ENCODE assay signal across 1 cellular context in the genomic region with DNA sequence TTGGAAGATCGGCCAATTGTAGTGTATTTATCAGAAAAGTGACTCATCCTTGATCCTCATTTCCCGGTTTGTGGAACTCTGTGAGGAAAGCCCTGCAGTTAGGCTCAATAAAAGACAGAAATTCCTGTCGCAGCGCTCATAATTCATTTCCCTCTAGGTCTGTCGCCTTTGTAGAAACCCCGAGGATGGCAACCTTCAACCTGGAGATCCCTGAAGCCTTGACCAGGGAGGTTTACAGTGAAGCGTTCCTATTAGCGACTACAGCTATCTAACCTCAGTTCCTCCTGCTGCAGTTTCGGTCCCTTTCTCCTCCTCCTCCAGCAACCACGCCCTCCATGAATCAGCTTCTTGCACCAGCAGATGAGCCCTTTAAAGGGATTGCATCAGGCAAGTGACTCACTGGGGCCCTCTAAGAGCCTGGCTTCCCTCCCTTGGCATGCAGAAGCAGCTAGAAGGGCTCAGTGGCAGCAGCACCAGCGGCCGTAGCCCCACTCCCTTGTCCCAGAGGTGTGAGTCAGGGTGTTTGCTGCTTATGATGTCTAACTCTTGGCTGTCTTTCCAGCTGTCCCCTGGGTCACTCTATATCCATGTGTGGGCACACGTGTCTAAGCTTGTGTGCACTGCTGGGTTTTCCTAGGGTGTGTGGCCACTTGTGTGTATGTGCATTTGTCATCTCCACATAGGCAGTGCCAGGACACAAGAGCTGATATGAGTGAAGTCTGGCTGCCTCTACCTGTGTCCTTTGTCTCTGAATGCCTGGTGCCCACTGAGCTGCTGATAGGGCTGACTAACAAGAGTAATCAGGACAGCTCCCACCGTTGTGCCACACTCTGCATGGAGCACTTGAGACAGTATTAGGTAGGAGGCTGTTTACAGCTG.
TF ChIP-seq lines count a peak whose summit lies in the region.

No MANE protein-coding gene starts in this region.

TF ChIP-seq in HepG2, 621 proteins besides CTCF, POLR2A, EP300 and RAD21 (continued from another document and continues in another):
- no peak for TF ChIP-seq GABPA (IDR thresholded peaks at IDR 0.05; ENCODE audit: low read depth, low read length)
- no peak for TF ChIP-seq GABPA (CRISPR knock-in tag; IDR thresholded peaks at IDR 0.05; ENCODE audit: low read depth)
- TF ChIP-seq ATM (IDR thresholded peaks at IDR 0.05; ENCODE audit: borderline replicate concordance): no peak
- TF ChIP-seq, protein P1, sequence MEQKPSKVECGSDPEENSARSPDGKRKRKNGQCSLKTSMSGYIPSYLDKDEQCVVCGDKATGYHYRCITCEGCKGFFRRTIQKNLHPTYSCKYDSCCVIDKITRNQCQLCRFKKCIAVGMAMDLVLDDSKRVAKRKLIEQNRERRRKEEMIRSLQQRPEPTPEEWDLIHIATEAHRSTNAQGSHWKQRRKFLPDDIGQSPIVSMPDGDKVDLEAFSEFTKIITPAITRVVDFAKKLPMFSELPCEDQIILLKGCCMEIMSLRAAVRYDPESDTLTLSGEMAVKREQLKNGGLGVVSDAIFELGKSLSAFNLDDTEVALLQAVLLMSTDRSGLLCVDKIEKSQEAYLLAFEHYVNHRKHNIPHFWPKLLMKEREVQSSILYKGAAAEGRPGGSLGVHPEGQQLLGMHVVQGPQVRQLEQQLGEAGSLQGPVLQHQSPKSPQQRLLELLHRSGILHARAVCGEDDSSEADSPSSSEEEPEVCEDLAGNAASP (CRISPR knock-in tag; IDR thresholded peaks at IDR 0.05; ENCODE audit: borderline replicate concordance): peak; percentile 5; the same call in 1 of the 2 replicates
- no peak for TF ChIP-seq AGO1 (IDR thresholded peaks at IDR 0.05; ENCODE audit: low read depth, low read length, poor library complexity, severe bottlenecking)
- no peak; the same call in 1 of the 2 replicates for TF ChIP-seq GABPB1 (CRISPR knock-in tag; IDR thresholded peaks at IDR 0.05)
- TF ChIP-seq ZBTB8A (CRISPR knock-in tag; IDR thresholded peaks at IDR 0.05; ENCODE audit: borderline replicate concordance, low read depth): no peak
- peak; percentile 73; the same call in 1 of the 2 replicates for TF ChIP-seq NKX3-1 (CRISPR knock-in tag; IDR thresholded peaks at IDR 0.05)
- peak; percentile 67; the same call in 1 of the 2 replicates for TF ChIP-seq KAT7 (CRISPR knock-in tag; IDR thresholded peaks at IDR 0.05; ENCODE audit: borderline replicate concordance)
- 0 out of 2 replicates have a peak, but pooled peaks have one; percentile 59 for TF ChIP-seq ZNF761 (CRISPR knock-in tag; conservative IDR thresholded peaks at IDR 0.05)
- TF ChIP-seq ZBTB7A (CRISPR knock-in tag; IDR thresholded peaks at IDR 0.05): no peak
- no peak for TF ChIP-seq POLR2AphosphoS2 (IDR thresholded peaks at IDR 0.05; ENCODE audit: low read depth, low read length)
- TF ChIP-seq ZNF234 (CRISPR knock-in tag; conservative IDR thresholded peaks at IDR 0.05): no peak
- no peak; the same call in 1 of the 2 replicates for TF ChIP-seq ZNF780A (CRISPR knock-in tag; IDR thresholded peaks at IDR 0.05)
- no peak for TF ChIP-seq PPARG (CRISPR knock-in tag; conservative IDR thresholded peaks at IDR 0.05)
- TF ChIP-seq ZSCAN29 (CRISPR knock-in tag; conservative IDR thresholded peaks at IDR 0.05): 0 out of 2 replicates have a peak, but pooled peaks have one; percentile 65
- no peak for TF ChIP-seq SCMH1 (CRISPR knock-in tag; IDR thresholded peaks at IDR 0.05; ENCODE audit: borderline replicate concordance)
- TF ChIP-seq ARNT (IDR thresholded peaks at IDR 0.05): no peak
- TF ChIP-seq, protein P2, sequence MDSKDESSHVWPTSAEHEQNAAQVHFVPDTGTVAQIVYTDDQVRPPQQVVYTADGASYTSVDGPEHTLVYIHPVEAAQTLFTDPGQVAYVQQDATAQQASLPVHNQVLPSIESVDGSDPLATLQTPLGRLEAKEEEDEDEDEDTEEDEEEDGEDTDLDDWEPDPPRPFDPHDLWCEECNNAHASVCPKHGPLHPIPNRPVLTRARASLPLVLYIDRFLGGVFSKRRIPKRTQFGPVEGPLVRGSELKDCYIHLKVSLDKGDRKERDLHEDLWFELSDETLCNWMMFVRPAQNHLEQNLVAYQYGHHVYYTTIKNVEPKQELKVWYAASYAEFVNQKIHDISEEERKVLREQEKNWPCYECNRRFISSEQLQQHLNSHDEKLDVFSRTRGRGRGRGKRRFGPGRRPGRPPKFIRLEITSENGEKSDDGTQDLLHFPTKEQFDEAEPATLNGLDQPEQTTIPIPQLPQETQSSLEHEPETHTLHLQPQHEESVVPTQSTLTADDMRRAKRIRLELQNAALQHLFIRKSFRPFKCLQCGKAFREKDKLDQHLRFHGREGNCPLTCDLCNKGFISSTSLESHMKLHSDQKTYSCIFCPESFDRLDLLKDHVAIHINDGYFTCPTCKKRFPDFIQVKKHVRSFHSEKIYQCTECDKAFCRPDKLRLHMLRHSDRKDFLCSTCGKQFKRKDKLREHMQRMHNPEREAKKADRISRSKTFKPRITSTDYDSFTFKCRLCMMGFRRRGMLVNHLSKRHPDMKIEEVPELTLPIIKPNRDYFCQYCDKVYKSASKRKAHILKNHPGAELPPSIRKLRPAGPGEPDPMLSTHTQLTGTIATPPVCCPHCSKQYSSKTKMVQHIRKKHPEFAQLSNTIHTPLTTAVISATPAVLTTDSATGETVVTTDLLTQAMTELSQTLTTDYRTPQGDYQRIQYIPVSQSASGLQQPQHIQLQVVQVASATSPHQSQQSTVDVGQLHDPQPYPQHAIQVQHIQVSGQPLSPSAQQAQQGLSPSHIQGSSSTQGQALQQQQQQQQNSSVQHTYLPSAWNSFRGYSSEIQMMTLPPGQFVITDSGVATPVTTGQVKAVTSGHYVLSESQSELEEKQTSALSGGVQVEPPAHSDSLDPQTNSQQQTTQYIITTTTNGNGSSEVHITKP (CRISPR knock-in tag; IDR thresholded peaks at IDR 0.05; ENCODE audit: low read depth): no peak; the same call in 1 of the 2 replicates
- peak; percentile 57; the same call in 1 of the 2 replicates for TF ChIP-seq NR2C2 (CRISPR knock-in tag; IDR thresholded peaks at IDR 0.05; ENCODE audit: borderline replicate concordance)
- TF ChIP-seq ZNF776 (CRISPR knock-in tag; IDR thresholded peaks at IDR 0.05): no peak
- no peak for TF ChIP-seq ZNF773 (CRISPR knock-in tag; IDR thresholded peaks at IDR 0.05; ENCODE audit: borderline replicate concordance)
- TF ChIP-seq REPIN1 (CRISPR knock-in tag; IDR thresholded peaks at IDR 0.05; ENCODE audit: borderline replicate concordance, low read depth): peak; percentile 80
- TF ChIP-seq ZNF557 (CRISPR knock-in tag; IDR thresholded peaks at IDR 0.05): no peak
- no peak for TF ChIP-seq FOXJ3 (CRISPR knock-in tag; IDR thresholded peaks at IDR 0.05; ENCODE audit: borderline replicate concordance)
- TF ChIP-seq ZNF616 (CRISPR knock-in tag; IDR thresholded peaks at IDR 0.05; ENCODE audit: low read depth): no peak
- TF ChIP-seq RFX3 (CRISPR knock-in tag; IDR thresholded peaks at IDR 0.05): no peak
- TF ChIP-seq ZNF768 (CRISPR knock-in tag; IDR thresholded peaks at IDR 0.05): no peak
- no peak for TF ChIP-seq PLRG1 (conservative IDR thresholded peaks at IDR 0.05)
- 0 out of 2 replicates have a peak, but pooled peaks have one; percentile 28 for TF ChIP-seq CBFB (CRISPR knock-in tag; IDR thresholded peaks at IDR 0.05)
- TF ChIP-seq, protein P3, sequence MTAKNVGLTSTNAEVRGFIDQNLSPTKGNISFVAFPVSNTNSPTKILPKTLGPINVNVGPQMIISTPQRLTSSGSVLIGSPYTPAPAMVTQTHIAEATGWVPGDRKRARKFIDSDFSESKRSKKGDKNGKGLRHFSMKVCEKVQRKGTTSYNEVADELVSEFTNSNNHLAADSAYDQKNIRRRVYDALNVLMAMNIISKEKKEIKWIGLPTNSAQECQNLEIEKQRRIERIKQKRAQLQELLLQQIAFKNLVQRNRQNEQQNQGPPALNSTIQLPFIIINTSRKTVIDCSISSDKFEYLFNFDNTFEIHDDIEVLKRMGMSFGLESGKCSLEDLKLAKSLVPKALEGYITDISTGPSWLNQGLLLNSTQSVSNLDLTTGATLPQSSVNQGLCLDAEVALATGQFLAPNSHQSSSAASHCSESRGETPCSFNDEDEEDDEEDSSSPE (CRISPR knock-in tag; IDR thresholded peaks at IDR 0.05): no peak
- TF ChIP-seq ZNF367 (CRISPR knock-in tag; IDR thresholded peaks at IDR 0.05; ENCODE audit: borderline replicate concordance): peak; percentile 99
- TF ChIP-seq, protein P4, sequence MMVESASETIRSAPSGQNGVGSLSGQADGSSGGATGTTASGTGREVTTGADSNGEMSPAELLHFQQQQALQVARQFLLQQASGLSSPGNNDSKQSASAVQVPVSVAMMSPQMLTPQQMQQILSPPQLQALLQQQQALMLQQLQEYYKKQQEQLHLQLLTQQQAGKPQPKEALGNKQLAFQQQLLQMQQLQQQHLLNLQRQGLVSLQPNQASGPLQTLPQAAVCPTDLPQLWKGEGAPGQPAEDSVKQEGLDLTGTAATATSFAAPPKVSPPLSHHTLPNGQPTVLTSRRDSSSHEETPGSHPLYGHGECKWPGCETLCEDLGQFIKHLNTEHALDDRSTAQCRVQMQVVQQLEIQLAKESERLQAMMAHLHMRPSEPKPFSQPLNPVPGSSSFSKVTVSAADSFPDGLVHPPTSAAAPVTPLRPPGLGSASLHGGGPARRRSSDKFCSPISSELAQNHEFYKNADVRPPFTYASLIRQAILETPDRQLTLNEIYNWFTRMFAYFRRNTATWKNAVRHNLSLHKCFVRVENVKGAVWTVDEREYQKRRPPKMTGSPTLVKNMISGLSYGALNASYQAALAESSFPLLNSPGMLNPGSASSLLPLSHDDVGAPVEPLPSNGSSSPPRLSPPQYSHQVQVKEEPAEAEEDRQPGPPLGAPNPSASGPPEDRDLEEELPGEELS (CRISPR knock-in tag; IDR thresholded peaks at IDR 0.05): no peak; the same call in 1 of the 2 replicates
- TF ChIP-seq MZF1 (CRISPR knock-in tag; IDR thresholded peaks at IDR 0.05; ENCODE audit: borderline replicate concordance): no peak; the same call in 1 of the 2 replicates
- TF ChIP-seq ZNF614 (CRISPR knock-in tag; IDR thresholded peaks at IDR 0.05; ENCODE audit: borderline replicate concordance): peak; percentile 22; the same call in 1 of the 2 replicates
- TF ChIP-seq ZMYM3 (CRISPR knock-in tag; IDR thresholded peaks at IDR 0.05): peak; percentile 88
- TF ChIP-seq, protein P5, sequence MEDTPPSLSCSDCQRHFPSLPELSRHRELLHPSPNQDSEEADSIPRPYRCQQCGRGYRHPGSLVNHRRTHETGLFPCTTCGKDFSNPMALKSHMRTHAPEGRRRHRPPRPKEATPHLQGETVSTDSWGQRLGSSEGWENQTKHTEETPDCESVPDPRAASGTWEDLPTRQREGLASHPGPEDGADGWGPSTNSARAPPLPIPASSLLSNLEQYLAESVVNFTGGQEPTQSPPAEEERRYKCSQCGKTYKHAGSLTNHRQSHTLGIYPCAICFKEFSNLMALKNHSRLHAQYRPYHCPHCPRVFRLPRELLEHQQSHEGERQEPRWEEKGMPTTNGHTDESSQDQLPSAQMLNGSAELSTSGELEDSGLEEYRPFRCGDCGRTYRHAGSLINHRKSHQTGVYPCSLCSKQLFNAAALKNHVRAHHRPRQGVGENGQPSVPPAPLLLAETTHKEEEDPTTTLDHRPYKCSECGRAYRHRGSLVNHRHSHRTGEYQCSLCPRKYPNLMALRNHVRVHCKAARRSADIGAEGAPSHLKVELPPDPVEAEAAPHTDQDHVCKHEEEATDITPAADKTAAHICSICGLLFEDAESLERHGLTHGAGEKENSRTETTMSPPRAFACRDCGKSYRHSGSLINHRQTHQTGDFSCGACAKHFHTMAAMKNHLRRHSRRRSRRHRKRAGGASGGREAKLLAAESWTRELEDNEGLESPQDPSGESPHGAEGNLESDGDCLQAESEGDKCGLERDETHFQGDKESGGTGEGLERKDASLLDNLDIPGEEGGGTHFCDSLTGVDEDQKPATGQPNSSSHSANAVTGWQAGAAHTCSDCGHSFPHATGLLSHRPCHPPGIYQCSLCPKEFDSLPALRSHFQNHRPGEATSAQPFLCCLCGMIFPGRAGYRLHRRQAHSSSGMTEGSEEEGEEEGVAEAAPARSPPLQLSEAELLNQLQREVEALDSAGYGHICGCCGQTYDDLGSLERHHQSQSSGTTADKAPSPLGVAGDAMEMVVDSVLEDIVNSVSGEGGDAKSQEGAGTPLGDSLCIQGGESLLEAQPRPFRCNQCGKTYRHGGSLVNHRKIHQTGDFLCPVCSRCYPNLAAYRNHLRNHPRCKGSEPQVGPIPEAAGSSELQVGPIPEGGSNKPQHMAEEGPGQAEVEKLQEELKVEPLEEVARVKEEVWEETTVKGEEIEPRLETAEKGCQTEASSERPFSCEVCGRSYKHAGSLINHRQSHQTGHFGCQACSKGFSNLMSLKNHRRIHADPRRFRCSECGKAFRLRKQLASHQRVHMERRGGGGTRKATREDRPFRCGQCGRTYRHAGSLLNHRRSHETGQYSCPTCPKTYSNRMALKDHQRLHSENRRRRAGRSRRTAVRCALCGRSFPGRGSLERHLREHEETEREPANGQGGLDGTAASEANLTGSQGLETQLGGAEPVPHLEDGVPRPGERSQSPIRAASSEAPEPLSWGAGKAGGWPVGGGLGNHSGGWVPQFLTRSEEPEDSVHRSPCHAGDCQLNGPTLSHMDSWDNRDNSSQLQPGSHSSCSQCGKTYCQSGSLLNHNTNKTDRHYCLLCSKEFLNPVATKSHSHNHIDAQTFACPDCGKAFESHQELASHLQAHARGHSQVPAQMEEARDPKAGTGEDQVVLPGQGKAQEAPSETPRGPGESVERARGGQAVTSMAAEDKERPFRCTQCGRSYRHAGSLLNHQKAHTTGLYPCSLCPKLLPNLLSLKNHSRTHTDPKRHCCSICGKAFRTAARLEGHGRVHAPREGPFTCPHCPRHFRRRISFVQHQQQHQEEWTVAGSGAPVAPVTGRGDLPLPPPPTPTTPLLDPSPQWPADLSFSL (CRISPR knock-in tag; IDR thresholded peaks at IDR 0.05): no peak
- peak; percentile 86 for TF ChIP-seq SAP130 (CRISPR knock-in tag; IDR thresholded peaks at IDR 0.05; ENCODE audit: low read depth)
- TF ChIP-seq POGZ (CRISPR knock-in tag; IDR thresholded peaks at IDR 0.05): no peak
- TF ChIP-seq SP2 (CRISPR knock-in tag; IDR thresholded peaks at IDR 0.05): no peak
- TF ChIP-seq NCOA5 (CRISPR knock-in tag; IDR thresholded peaks at IDR 0.05): no peak
- peak; percentile 57; the same call in 1 of the 2 replicates for TF ChIP-seq HIVEP1 (CRISPR knock-in tag; IDR thresholded peaks at IDR 0.05)
- TF ChIP-seq PTBP1 (IDR thresholded peaks at IDR 0.05; ENCODE audit: low read depth, low read length, poor library complexity, severe bottlenecking): no peak
